8 cellular contexts compared by ENCODE assay signal in genomic region chr3:23999012-23999641, GRCh38. TPM values are rescaled to one million over a fixed set of nuclear protein-coding genes. Genes with fewer than 3 reads are reported as not detected.
DNase-seq lines count a peak whose midpoint lies in the region; ATAC-seq and TF ChIP-seq lines count a peak whose summit lies in the region.

No MANE protein-coding gene starts in this region.

- H3K27ac ChIP-seq in thyroid gland, result no peak overlapping the region

- 7 to 8% methylated on average over 5 of the region's 5 CpGs for WGBS in thyroid gland, 2 donors

- H3K36me3 ChIP-seq in thyroid gland, result no peaks in the 10 kb centered on the region

- TF ChIP-seq POLR2A in thyroid gland (IDR thresholded peaks at IDR 0.05), result no peak

- H3K9me3 Mint-ChIP-seq in HFFc6, result no peaks in the 10 kb centered on the region

- H3K27ac Mint-ChIP-seq in HFFc6, result no peak overlapping the region

- H3K4me3 ChIP-seq in fibroblast of the aortic adventitia (ENCODE audit: low read depth, low read length), result no peak overlapping the region
- H3K4me3 ChIP-seq in thyroid gland (replicated peaks in 1 of 3), result no peak overlapping the region

- H3K9me3 ChIP-seq in thyroid gland, result no peaks in the 10 kb centered on the region

- peak; percentile 67 for DNase-seq in ELR (ENCODE audit: low read depth)
- peak; percentile 57 for DNase-seq in HFFc6
- DNase-seq in NCI-H82 (lab: John Stamatoyannopoulos, UW), result peak; percentile 49
- DNase-seq in activated T-cell treated with anti-CD3 and anti-CD28 coated beads for 48 hours (ENCODE audit: low read depth), result peak; percentile 61
- DNase-seq in fibroblast of the aortic adventitia (ENCODE audit: low read depth), result peak; percentile 75
- peak; percentile 68 for DNase-seq in occipital lobe (lab: John Stamatoyannopoulos, UW)
- DNase-seq in thyroid gland, result peak; percentile 74 to 80

- H3K4me1 Mint-ChIP-seq in HFFc6 (ENCODE audit: low read depth), result peaks cover 18% of the 10 kb centered on the region

- 0 out of 2 replicates have a peak overlapping the region, but pooled peaks have one; percentile 39 for H3K4me3 Mint-ChIP-seq in HFFc6

- no peaks in the 10 kb centered on the region for H3K36me3 Mint-ChIP-seq in HFFc6 (ENCODE audit: low read depth)

- TF ChIP-seq CTCF in HFFc6 (IDR thresholded peaks at IDR 0.05), result peak; percentile 97
- TF ChIP-seq CTCF in fibroblast of the aortic adventitia (IDR thresholded peaks at IDR 0.05; ENCODE audit: insufficient read depth, low read length), result peak; percentile 93
- peak; percentile 65 to 99 (median 94) for TF ChIP-seq CTCF in thyroid gland (IDR thresholded peaks at IDR 0.05)

- H3K4me1 ChIP-seq in thyroid gland, result peaks cover 0 to 6% of the 10 kb centered on the region in 2 donors

- H3K27me3 ChIP-seq in thyroid gland, result no peaks in the 10 kb centered on the region

- H3K27me3 Mint-ChIP-seq in HFFc6 (ENCODE audit: insufficient read depth), result no peaks in the 10 kb centered on the region

- intact Hi-C loops in thyroid gland (cut with DNase I), result loop anchor here (10.0 kb wide), 2 partner anchors 496 to 686 kb away; partner anchors contain the start of gene THRB

- ATAC-seq in GM18858 (IDR thresholded peaks at IDR 0.05; ENCODE audit: unreplicated experiment), result no peak

RNA-seq across cellular contexts. Expression of gene NR1D2, which starts 54.0 kb away (rescaled TPM):
- 10 to 100 TPM; 36.0 to 43.7 (median 40.9) TPM for total RNA-seq in HFFc6 (2021; fragmentation: NEBNext Ultra II Directional; extraction: Animal tissue kit (Norgen Biotek cat#: 25700))
- total RNA-seq in fibroblast of the aortic adventitia (ENCODE audit: low replicate concordance), result 53.0 and 77.3 TPM in 2 replicates
- 41.5 TPM for total RNA-seq in occipital lobe
- 100 to 1,000 TPM in 1 of 4 donors, 10 to 100 TPM in 3; 44.2 to 108 (median 68.1) TPM for total RNA-seq in thyroid gland
